12 cellular contexts compared by ENCODE assay signal in genomic region chr2:98463081-98463481, GRCh38. TPM values are rescaled to one million over a fixed set of nuclear protein-coding genes. Genes with fewer than 3 reads are reported as not detected.
A peak's percentile ranks its signal among the peaks of the same experiment; 100 is the strongest.
DNase-seq lines count a peak whose midpoint lies in the region; ATAC-seq and TF ChIP-seq lines count a peak whose summit lies in the region.
"Had no signal": no experiment of that assay in that cellular context is flagged by ENCODE, and none has a peak within 500 bp of the region (broad histone marks: within the 10 kb centered on the region; RNA-seq: fewer than 3 reads in every experiment).

No MANE protein-coding gene starts in this region.

- peaks cover 10% of the 10 kb centered on the region for H3K36me3 Mint-ChIP-seq in activated T-cell treated with anti-CD3 and anti-CD28 coated beads, Interleukin-2, amount 50 U/mL, for 24 hours (ENCODE audit: low read depth)
- H3K36me3 Mint-ChIP-seq in T-cell (peaks cover 9% of the 10 kb centered on the region), endodermal cell (ENCODE audit: low read depth) (peaks cover 35% of the 10 kb centered on the region)

- TF ChIP-seq EP300 in upper lobe of left lung (IDR thresholded peaks at IDR 0.05), result no peak

- WGBS in endodermal cell (ENCODE audit: insufficient coverage in 1 of 2, insufficient read length in 1 of 2), 2 experiments, result 93 to 100% methylated on average over 8 to 11 of the region's 11 CpGs
- WGBS in upper lobe of left lung, 2 donors, result 94 to 98% methylated on average over 8 to 11 of the region's 11 CpGs

- peaks cover 8% of the 10 kb centered on the region for H3K9me3 ChIP-seq in endodermal cell (ENCODE audit: control insufficient read depth, low read length)
- H3K9me3 ChIP-seq in upper lobe of left lung, result no peaks in the 10 kb centered on the region
- H3K9me3 ChIP-seq: suprapubic skin had no signal

- H3K4me3 Mint-ChIP-seq in activated T-cell treated with anti-CD3 and anti-CD28 coated beads, Interleukin-2, amount 50 U/mL, for 24 hours, result peak overlapping the region; percentile 71
- H3K4me3 Mint-ChIP-seq in T-cell, result peak overlapping the region; percentile 78 to 79 (median 78)
- no peak overlapping the region for H3K4me3 Mint-ChIP-seq in endodermal cell

- H3K27ac Mint-ChIP-seq in activated T-cell treated with anti-CD3 and anti-CD28 coated beads, Interleukin-2, amount 50 U/mL, for 24 hours, result peak overlapping the region; percentile 96
- H3K27ac Mint-ChIP-seq in T-cell (peak overlapping the region; percentile 95 to 98), endodermal cell (peak overlapping the region; percentile 83)

- H3K4me3 ChIP-seq in endodermal cell (ENCODE audit: low read length) (no peak overlapping the region), upper lobe of left lung (no peak overlapping the region)
- H3K4me3 ChIP-seq: suprapubic skin had no signal

- H3K9ac ChIP-seq in endodermal cell (ENCODE audit: extremely low read depth, low read length, poor library complexity, severe bottlenecking), result no peak overlapping the region

- no peaks in the 10 kb centered on the region for H3K27me3 Mint-ChIP-seq in activated T-cell treated with anti-CD3 and anti-CD28 coated beads, Interleukin-2, amount 50 U/mL, for 24 hours
- H3K27me3 Mint-ChIP-seq in T-cell (no peaks in the 10 kb centered on the region), endodermal cell (ENCODE audit: insufficient read depth) (no peaks in the 10 kb centered on the region)

- DNase-seq in activated T-cell treated with anti-CD3 and anti-CD28 coated beads, Interleukin-2, amount 50 U/mL, for 24 hours, result no peak
- DNase-seq in activated T-cell treated with anti-CD3 and anti-CD28 coated beads for 4 hours, result no peak
- DNase-seq in T-cell, result peak in 1 of 34 experiments; percentile 5
- no peak for DNase-seq in endodermal cell
- DNase-seq in upper lobe of left lung, result no peak
- DNase-seq in NCI-H510A (lab: John Stamatoyannopoulos, UW), result no peak
- DNase-seq in hypothalamus (lab: John Stamatoyannopoulos, UW), result no peak
- DNase-seq: effector CD8-positive, alpha-beta T cell; stimulated activated CD4-positive, alpha-beta T cell treated with anti-CD3 and anti-CD28 coated beads, Interleukin-4, amount 100 ng/mL, for 24 hours had no signal

- peaks cover 92% of the 10 kb centered on the region for H3K4me1 Mint-ChIP-seq in activated T-cell treated with anti-CD3 and anti-CD28 coated beads, Interleukin-2, amount 50 U/mL, for 24 hours (ENCODE audit: low read depth)
- H3K4me1 Mint-ChIP-seq in T-cell (peaks cover 92 to 94% (median 93%) of the 10 kb centered on the region in 3 donors), endodermal cell (peaks cover 57% of the 10 kb centered on the region)

- H3K36me3 ChIP-seq in endodermal cell (ENCODE audit: control insufficient read depth, insufficient read depth, low read length) (peaks cover 56% of the 10 kb centered on the region), upper lobe of left lung (no peaks in the 10 kb centered on the region)
- H3K36me3 ChIP-seq: suprapubic skin had no signal

- no peak for TF ChIP-seq CTCF in endodermal cell (conservative IDR thresholded peaks at IDR 0.05)
- TF ChIP-seq CTCF in upper lobe of left lung (IDR thresholded peaks at IDR 0.05), result no peak

- H3K4me1 ChIP-seq in endodermal cell (ENCODE audit: control insufficient read depth, insufficient read depth, low read length) (peaks cover 25% of the 10 kb centered on the region), upper lobe of left lung (peaks cover 45 to 66% (median 64%) of the 10 kb centered on the region in 4 donors)

- no peak for TF ChIP-seq POLR2A in upper lobe of left lung (IDR thresholded peaks at IDR 0.05)

- POLR2A ChIA-PET in T-cell (lab: Charles Lee), result interaction anchor here in 1 of 2 donors (1.8 kb wide), 1 partner anchor 16 kb away, joined by 6 read pairs; no protein-coding TSS in a partner anchor

- H3K27me3 ChIP-seq in endodermal cell (ENCODE audit: control insufficient read depth, insufficient read depth, low read length, poor library complexity, severe bottlenecking) (no peaks in the 10 kb centered on the region), upper lobe of left lung (no peaks in the 10 kb centered on the region)
- H3K27me3 ChIP-seq: suprapubic skin had no signal

- no peaks in the 10 kb centered on the region for H3K9me3 Mint-ChIP-seq in activated T-cell treated with anti-CD3 and anti-CD28 coated beads, Interleukin-2, amount 50 U/mL, for 24 hours
- H3K9me3 Mint-ChIP-seq in T-cell, result no peaks in the 10 kb centered on the region
- H3K9me3 Mint-ChIP-seq in endodermal cell, result peaks cover 1% of the 10 kb centered on the region

- H3K27ac ChIP-seq in endodermal cell (ENCODE audit: low read depth, low read length), result no peak overlapping the region
- peak overlapping the region in 3 of 4 donors; percentile 79 to 82 (median 81) for H3K27ac ChIP-seq in upper lobe of left lung
- H3K27ac ChIP-seq: suprapubic skin, VCaP had no signal

- CTCF ChIA-PET in T-cell (lab: Charles Lee), result interaction anchor here in 1 of 2 donors (0.5 to 3.0 kb wide), 3 partner anchors 13 to 758 kb away, joined by 3 to 29 read pairs (median 7); partner anchors contain the start of gene INPP4A

- ATAC-seq in T-cell (replicated peaks in 1 of 4) (no peak), upper lobe of left lung (ENCODE audit: low FRiP score in 2 of 2) (no peak), GM21515 (IDR thresholded peaks at IDR 0.05; ENCODE audit: unreplicated experiment) (no peak)

RNA-seq across cellular contexts. Expression of gene INPP4A, which starts 18.4 kb away (rescaled TPM):
- 100 to 1,000 TPM; 126 to 153 (median 136) TPM for total RNA-seq in T-cell
- total RNA-seq in endodermal cell, result 10 to 100 TPM; 84.9 to 94.2 TPM
- 31.9 TPM for polyA plus RNA-seq in endodermal cell (2013, experiment 1 of 2)
- polyA plus RNA-seq in endodermal cell (2013, experiment 2 of 2), result 33.3 TPM
- total RNA-seq in upper lobe of left lung, result 10 to 100 TPM; 23.3 to 93.2 (median 36.5) TPM
